ENCODE assay signal across 16 cellular contexts in genomic region chr17:784143-784542, GRCh38. TPM values are rescaled to one million over a fixed set of nuclear protein-coding genes. Genes with fewer than 3 reads are reported as not detected.
DNase-seq lines count a peak whose midpoint lies in the region; ATAC-seq, FAIRE-seq and TF ChIP-seq lines count a peak whose summit lies in the region.
"Had no signal": no experiment of that assay in that cellular context is flagged by ENCODE, and none has a peak within 500 bp of the region (broad histone marks: within the 10 kb centered on the region; RNA-seq: fewer than 3 reads in every experiment).

No MANE protein-coding gene starts in this region.

- H3K9ac ChIP-seq in Loucy (ENCODE audit: low read depth, low read length, poor library complexity, severe bottlenecking): peak overlapping the region; percentile 88
- no peak overlapping the region for H3K9ac ChIP-seq in K562 (ENCODE audit: insufficient read depth in 1 of 2, low read depth in 2 of 2, low read length in 2 of 2)

- 63% methylated on average over 3 of the region's 3 CpGs for WGBS in K562 (ENCODE audit: insufficient coverage, low coverage, missing lambda C conversion rate)

- peaks cover 24% of the 10 kb centered on the region for H3K4me1 Mint-ChIP-seq in T-helper 1 cell treated with Interleukin-12 subunit alpha and Interleukin-12 subunit beta and Interleukin-4 antibody, amounts not matched to agents 30 μg/mL and 1 μg/mL, for 36 hours (ENCODE audit: low read depth)
- peaks cover 31% of the 10 kb centered on the region for H3K4me1 Mint-ChIP-seq in neural crest cell

- intact Hi-C loops in K562 (cut with micrococcal nuclease): no loop called here
- intact Hi-C loops in left cardiac atrium (cut with DNase I): loop anchor here in 1 of 2 donors (5.0 kb wide), 1 partner anchor 198 kb away; no protein-coding TSS in a partner anchor

- no peaks in the 10 kb centered on the region for H3K9me2 ChIP-seq in Loucy (replicated peaks; ENCODE audit: low read depth, low read length)

- peaks cover 8% of the 10 kb centered on the region; the same call in 1 of the 2 replicates for H3K36me3 ChIP-seq in Loucy (ENCODE audit: insufficient read depth, low read length)
- H3K36me3 ChIP-seq in K562 (ENCODE audit: control insufficient read depth, insufficient read depth, low read length): peaks cover 52% of the 10 kb centered on the region; the same call in 2 of the 3 replicates

- no peak for TF ChIP-seq RAD21 in K562 (CRISPR knock-in tag; conservative IDR thresholded peaks at IDR 0.05 in 1 of 2, IDR thresholded peaks at IDR 0.05 in 1 of 2)

- no peak for DNase-seq in T-helper 1 cell
- no peak for DNase-seq in K562 (ENCODE audit: extremely low read depth in 1 of 4, low spot score in 3 of 4)
- no peak for DNase-seq in neural crest cell (ENCODE audit: low read depth, low spot score)
- DNase-seq in left cardiac atrium: no peak
- DNase-seq: amniotic stem cell; effector memory CD4-positive, alpha-beta T cell; hypothalamus; mucosa of descending colon; NCI-H2107; small intestine; WERI-Rb-1 had no signal

- TF ChIP-seq CTCF in Loucy (conservative IDR thresholded peaks at IDR 0.05; ENCODE audit: low read length) (no peak), K562 (IDR thresholded peaks at IDR 0.05 in 2 of 3, conservative IDR thresholded peaks at IDR 0.05 in 1 of 3; ENCODE audit: insufficient read depth in 2 of 3, low read depth in 1 of 3, low read length in 3 of 3) (no peak), neural crest cell (conservative IDR thresholded peaks at IDR 0.05) (no peak)

- CTCF ChIA-PET in K562 (lab: Yijun Ruan, JAX; ENCODE audit: low intra/inter-chr PET ratio): interaction anchor here (0.9 kb wide), 1 partner anchor 11 kb away, joined by 6 read pairs; no protein-coding TSS in a partner anchor

- H3K4me3 Mint-ChIP-seq in T-helper 1 cell treated with Interleukin-12 subunit alpha and Interleukin-12 subunit beta and Interleukin-4 antibody, amounts not matched to agents 30 μg/mL and 1 μg/mL, for 36 hours: peak overlapping the region; percentile 98
- peak overlapping the region; percentile 99 for H3K4me3 Mint-ChIP-seq in neural crest cell

- H3F3A ChIP-seq in Loucy (ENCODE audit: low read depth): no peaks in the 10 kb centered on the region

- ATAC-seq in K562 (no peak), left cardiac atrium (no peak), HG02623 (IDR thresholded peaks at IDR 0.05; ENCODE audit: unreplicated experiment) (no peak), GM19395 (IDR thresholded peaks at IDR 0.05; ENCODE audit: unreplicated experiment) (no peak)
- ATAC-seq: mucosa of descending colon had no signal

- H3K27me3 ChIP-seq in Loucy (ENCODE audit: insufficient read depth, low read length, poor library complexity, severe bottlenecking) (no peaks in the 10 kb centered on the region), K562 (ENCODE audit: control insufficient read depth in 2 of 2, insufficient read depth in 2 of 2, low read length in 2 of 2) (no peaks in the 10 kb centered on the region)

- BruUV-seq in K562 (replicated peaks; lab: Mats Ljungman, UMichigan): no TSS peak

- no peak overlapping the region for H3K27ac ChIP-seq in K562 (ENCODE audit: extremely low read depth, low read depth, low read length)
- H3K27ac ChIP-seq: 22Rv1, WERI-Rb-1 had no signal

- peaks cover 4% of the 10 kb centered on the region for H4K20me1 ChIP-seq in Loucy (ENCODE audit: insufficient read depth, low read length, poor library complexity, severe bottlenecking)
- no peaks in the 10 kb centered on the region for H4K20me1 ChIP-seq in K562 (replicated peaks; ENCODE audit: control insufficient read depth, insufficient read depth, low read length)

- H3K4me2 ChIP-seq in Loucy (ENCODE audit: low read depth, low read length, poor library complexity, severe bottlenecking): peak overlapping the region; percentile 86
- H3K4me2 ChIP-seq in K562 (ENCODE audit: insufficient read depth, low read length): peak overlapping the region; percentile 17; the same call in 1 of the 2 replicates

- POLR2A ChIA-PET in K562 (lab: Yijun Ruan, JAX): interaction anchor here (0.6 kb wide), 1 partner anchor 10 kb away, joined by 3 read pairs; no protein-coding TSS in a partner anchor

- peaks cover 27% of the 10 kb centered on the region for H3K4me1 ChIP-seq in Loucy (ENCODE audit: insufficient read depth, low read length, poor library complexity, severe bottlenecking)
- peaks cover 4 to 9% of the 10 kb centered on the region in 2 experiments; a peak in 3 of 5 replicates for H3K4me1 ChIP-seq in K562 (replicated peaks in 1 of 2; ENCODE audit: control insufficient read depth in 2 of 2, insufficient read depth in 2 of 2, low read length in 2 of 2)

- no peak for TF ChIP-seq EP300 in K562 (IDR thresholded peaks at IDR 0.05; ENCODE audit: low read length)

- no peaks in the 10 kb centered on the region for H3K9me1 ChIP-seq in K562 (ENCODE audit: control insufficient read depth, insufficient read depth, low read length)

- no peak for FAIRE-seq in K562 (lab: Jason Lieb, UNC)
- FAIRE-seq: small intestine had no signal

- H3K4me3 ChIP-seq in Loucy (ENCODE audit: low read length, poor library complexity, severe bottlenecking) (peak overlapping the region; percentile 96), K562 (no peak overlapping the region; the same call in 1 of the 2 replicates)
- H3K4me3 ChIP-seq: mucosa of descending colon had no signal

- H3K9me3 ChIP-seq in Loucy (ENCODE audit: insufficient read depth, low read depth, low read length) (no peaks in the 10 kb centered on the region), K562 (replicated peaks; ENCODE audit: control insufficient read depth, insufficient read depth, low read depth, low read length) (no peaks in the 10 kb centered on the region)
- H3K9me3 ChIP-seq: mucosa of descending colon had no signal

- no peak overlapping the region for H2AFZ ChIP-seq in Loucy (ENCODE audit: low read length)
- no peak overlapping the region for H2AFZ ChIP-seq in K562 (ENCODE audit: low read depth, low read length)

- H3K36me3 Mint-ChIP-seq in T-helper 1 cell treated with Interleukin-12 subunit alpha and Interleukin-12 subunit beta and Interleukin-4 antibody, amounts not matched to agents 30 μg/mL and 1 μg/mL, for 36 hours (ENCODE audit: low read depth): peaks cover 11% of the 10 kb centered on the region
- H3K36me3 Mint-ChIP-seq in neural crest cell (ENCODE audit: low read depth): peaks cover 5% of the 10 kb centered on the region

- no peaks in the 10 kb centered on the region for H3K27me3 Mint-ChIP-seq in T-helper 1 cell treated with Interleukin-12 subunit alpha and Interleukin-12 subunit beta and Interleukin-4 antibody, amounts not matched to agents 30 μg/mL and 1 μg/mL, for 36 hours (ENCODE audit: low read depth)
- H3K27me3 Mint-ChIP-seq in neural crest cell (ENCODE audit: low read depth): peaks cover 3% of the 10 kb centered on the region

- in situ Hi-C loops in K562 (cut with MboI): no loop called here

- no peak for TF ChIP-seq POLR2A in K562 (conservative IDR thresholded peaks at IDR 0.05)

- H3K79me2 ChIP-seq in Loucy (ENCODE audit: insufficient read depth, low read length): peaks cover 51% of the 10 kb centered on the region
- peaks cover 56% of the 10 kb centered on the region for H3K79me2 ChIP-seq in K562 (ENCODE audit: control insufficient read depth, insufficient read depth, low read length)

- peak overlapping the region; percentile 6 for H3K27ac Mint-ChIP-seq in T-helper 1 cell treated with Interleukin-12 subunit alpha and Interleukin-12 subunit beta and Interleukin-4 antibody, amounts not matched to agents 30 μg/mL and 1 μg/mL, for 36 hours
- H3K27ac Mint-ChIP-seq in neural crest cell (ENCODE audit: unreplicated experiment): no peak overlapping the region

- no peaks in the 10 kb centered on the region for H3K9me3 Mint-ChIP-seq in T-helper 1 cell treated with Interleukin-12 subunit alpha and Interleukin-12 subunit beta and Interleukin-4 antibody, amounts not matched to agents 30 μg/mL and 1 μg/mL, for 36 hours
- no peaks in the 10 kb centered on the region for H3K9me3 Mint-ChIP-seq in neural crest cell

RNA-seq across cellular contexts. Expression of gene MRM3, which starts 2.0 kb away (rescaled TPM):
- 19.2 and 25.8 TPM in 2 replicates for total RNA-seq in K562 (2011; cell fraction: chromatin; rRNA removed; ENCODE audit: low replicate concordance)
- 44.0 and 47.0 TPM in 2 replicates for total RNA-seq in K562 (2011; cell fraction: nucleolus; rRNA removed)
- 23.2 and 27.1 TPM in 2 replicates for total RNA-seq in K562 (2011; cell fraction: nucleoplasm; rRNA removed)
- 24.8 and 40.6 TPM in 2 replicates for total RNA-seq in K562 (2014; rRNA removed)
- 16.4 and 19.4 TPM in 2 replicates for total RNA-seq in K562 (2014; rRNA removed; fragmentation: Illumina TruSeq; extraction: Trizol)
- 18.3 and 19.5 TPM in 2 replicates for total RNA-seq in K562 (2015; rRNA removed; fragmentation: Illumina TruSeq; extraction: Trizol)
- 21.2 and 23.0 TPM in 2 replicates for total RNA-seq in K562 (2021)
- 19.0 and 23.5 TPM in 2 replicates for polyA plus RNA-seq in K562 (2011; rRNA removed)
- polyA plus RNA-seq in K562 (2011; cell fraction: cytosol; rRNA removed): 15.6 and 17.3 TPM in 2 replicates
- 13.2 and 17.1 TPM in 2 replicates for polyA plus RNA-seq in K562 (2011; cell fraction: nucleus; rRNA removed)
- polyA plus RNA-seq in K562 (2012): 11.2 and 20.0 TPM in 2 replicates
- 13.6 and 18.1 TPM in 2 replicates for polyA plus RNA-seq in K562 (2014; fragmentation: Illumina TruSeq; extraction: Trizol)
- polyA plus RNA-seq in K562 (2014; fragmentation: Nextera tagmentation; extraction: Ambion mirVana): 1 to 10 TPM; 2.4 to 3.7 TPM
- polyA plus RNA-seq in K562 (2014; rRNA removed): 19.4 and 24.4 TPM in 2 replicates
- polyA minus RNA-seq in K562 (2011; rRNA and poly(A)+ RNA removed): 21.9 and 22.4 TPM in 2 replicates
- 12.9 and 13.9 TPM in 2 replicates for polyA minus RNA-seq in K562 (2011; cell fraction: cytosol; rRNA and poly(A)+ RNA removed)
- 18.4 and 26.4 TPM in 2 replicates for polyA minus RNA-seq in K562 (2011; cell fraction: nucleus; rRNA and poly(A)+ RNA removed)
- total RNA-seq in neural crest cell: 21.2 and 22.2 TPM in 2 replicates
- total RNA-seq in left cardiac atrium: 10 to 100 TPM; 14.9 to 17.7 TPM

RNA-seq across cellular contexts. Expression of gene GLOD4, which starts 2.1 kb away (rescaled TPM):
- 41.8 and 82.0 TPM in 2 replicates for total RNA-seq in K562 (2011; cell fraction: chromatin; rRNA removed; ENCODE audit: low replicate concordance)
- total RNA-seq in K562 (2011; cell fraction: nucleolus; rRNA removed): 22.0 and 26.6 TPM in 2 replicates
- total RNA-seq in K562 (2011; cell fraction: nucleoplasm; rRNA removed): 56.0 and 74.9 TPM in 2 replicates
- total RNA-seq in K562 (2014; rRNA removed): 45.3 and 52.0 TPM in 2 replicates
- 52.7 and 61.4 TPM in 2 replicates for total RNA-seq in K562 (2014; rRNA removed; fragmentation: Illumina TruSeq; extraction: Trizol)
- 49.8 and 54.6 TPM in 2 replicates for total RNA-seq in K562 (2015; rRNA removed; fragmentation: Illumina TruSeq; extraction: Trizol)
- 55.2 and 64.9 TPM in 2 replicates for total RNA-seq in K562 (2021)
- polyA plus RNA-seq in K562 (2011; rRNA removed): 45.6 and 65.9 TPM in 2 replicates
- polyA plus RNA-seq in K562 (2011; cell fraction: cytosol; rRNA removed): 17.8 and 37.4 TPM in 2 replicates
- 33.7 and 46.6 TPM in 2 replicates for polyA plus RNA-seq in K562 (2011; cell fraction: nucleus; rRNA removed)
- 47.2 and 69.3 TPM in 2 replicates for polyA plus RNA-seq in K562 (2012)
- 67.2 and 67.6 TPM in 2 replicates for polyA plus RNA-seq in K562 (2014; fragmentation: Illumina TruSeq; extraction: Trizol)
- 100 to 1,000 TPM in 1 of 2 experiments, 10 to 100 TPM in 1; 62.3 to 109 TPM for polyA plus RNA-seq in K562 (2014; fragmentation: Nextera tagmentation; extraction: Ambion mirVana)
- polyA plus RNA-seq in K562 (2014; rRNA removed): 69.2 and 81.7 TPM in 2 replicates
- 42.2 and 59.2 TPM in 2 replicates for polyA minus RNA-seq in K562 (2011; rRNA and poly(A)+ RNA removed)
- 14.0 and 15.5 TPM in 2 replicates for polyA minus RNA-seq in K562 (2011; cell fraction: cytosol; rRNA and poly(A)+ RNA removed)
- polyA minus RNA-seq in K562 (2011; cell fraction: nucleus; rRNA and poly(A)+ RNA removed): 12.1 and 17.2 TPM in 2 replicates
- total RNA-seq in neural crest cell: 114 and 124 TPM in 2 replicates
- 10 to 100 TPM; 32.7 to 41.1 TPM for total RNA-seq in left cardiac atrium

RNA-seq across cellular contexts. Expression of gene GEMIN4, which starts 32.1 kb away (rescaled TPM):
- 30.0 and 64.9 TPM in 2 replicates for total RNA-seq in K562 (2011; cell fraction: chromatin; rRNA removed; ENCODE audit: low replicate concordance)
- total RNA-seq in K562 (2011; cell fraction: nucleolus; rRNA removed): 36.8 and 49.5 TPM in 2 replicates
- total RNA-seq in K562 (2011; cell fraction: nucleoplasm; rRNA removed): 43.7 and 49.5 TPM in 2 replicates
- total RNA-seq in K562 (2014; rRNA removed) (16.7 and 25.3 TPM in 2 replicates), K562 (2014; rRNA removed; fragmentation: Illumina TruSeq; extraction: Trizol) (6.3 and 8.6 TPM in 2 replicates), K562 (2015; rRNA removed; fragmentation: Illumina TruSeq; extraction: Trizol) (9.4 and 10.5 TPM in 2 replicates), K562 (2021) (36.6 and 38.5 TPM in 2 replicates), neural crest cell (36.1 and 37.3 TPM in 2 replicates), left cardiac atrium (10 to 100 TPM; 11.8 to 15.4 TPM)
- polyA plus RNA-seq in K562 (2011; rRNA removed) (10.8 and 23.4 TPM in 2 replicates), K562 (2014; fragmentation: Illumina TruSeq; extraction: Trizol) (32.1 and 42.5 TPM in 2 replicates), K562 (2014; fragmentation: Nextera tagmentation; extraction: Ambion mirVana) (1 to 10 TPM; 1.8 to 2.3 TPM), K562 (2014; rRNA removed) (14.3 and 15.8 TPM in 2 replicates)
- polyA plus RNA-seq in K562 (2011; cell fraction: cytosol; rRNA removed): 9.8 and 21.2 TPM in 2 replicates
- polyA plus RNA-seq in K562 (2011; cell fraction: nucleus; rRNA removed): 22.9 and 38.2 TPM in 2 replicates
- polyA plus RNA-seq in K562 (2012): 20.2 and 21.9 TPM in 2 replicates
- 12.4 and 15.3 TPM in 2 replicates for polyA minus RNA-seq in K562 (2011; rRNA and poly(A)+ RNA removed)
- 13.9 and 15.2 TPM in 2 replicates for polyA minus RNA-seq in K562 (2011; cell fraction: cytosol; rRNA and poly(A)+ RNA removed)
- polyA minus RNA-seq in K562 (2011; cell fraction: nucleus; rRNA and poly(A)+ RNA removed): 18.6 and 25.3 TPM in 2 replicates

RNA-seq across cellular contexts. Expression of gene TLCD3A, which starts 51.7 kb away (rescaled TPM):
- total RNA-seq in K562 (2011; cell fraction: chromatin; rRNA removed; ENCODE audit: low replicate concordance): 11.0 and 24.6 TPM in 2 replicates
- 20.4 and 25.5 TPM in 2 replicates for total RNA-seq in K562 (2011; cell fraction: nucleolus; rRNA removed)
- 20.2 and 23.2 TPM in 2 replicates for total RNA-seq in K562 (2011; cell fraction: nucleoplasm; rRNA removed)
- 7.9 and 10.8 TPM in 2 replicates for total RNA-seq in K562 (2014; rRNA removed)
- total RNA-seq in K562 (2014; rRNA removed; fragmentation: Illumina TruSeq; extraction: Trizol): 5.6 and 6.5 TPM in 2 replicates
- 6.9 and 7.1 TPM in 2 replicates for total RNA-seq in K562 (2015; rRNA removed; fragmentation: Illumina TruSeq; extraction: Trizol)
- total RNA-seq in K562 (2021): 8.7 and 9.3 TPM in 2 replicates
- polyA plus RNA-seq in K562 (2011; rRNA removed): 11.9 and 13.5 TPM in 2 replicates
- 16.7 and 24.3 TPM in 2 replicates for polyA plus RNA-seq in K562 (2011; cell fraction: cytosol; rRNA removed)
- polyA plus RNA-seq in K562 (2011; cell fraction: nucleus; rRNA removed): 8.0 and 11.5 TPM in 2 replicates
- 9.3 and 10.4 TPM in 2 replicates for polyA plus RNA-seq in K562 (2012)
- 8.2 and 9.4 TPM in 2 replicates for polyA plus RNA-seq in K562 (2014; fragmentation: Illumina TruSeq; extraction: Trizol)
- 1 to 10 TPM; 1.3 to 1.7 TPM for polyA plus RNA-seq in K562 (2014; fragmentation: Nextera tagmentation; extraction: Ambion mirVana)
- polyA plus RNA-seq in K562 (2014; rRNA removed): 7.3 and 9.4 TPM in 2 replicates
- 12.4 and 20.2 TPM in 2 replicates for polyA minus RNA-seq in K562 (2011; rRNA and poly(A)+ RNA removed)
- polyA minus RNA-seq in K562 (2011; cell fraction: cytosol; rRNA and poly(A)+ RNA removed): 10.1 and 10.3 TPM in 2 replicates
- polyA minus RNA-seq in K562 (2011; cell fraction: nucleus; rRNA and poly(A)+ RNA removed): 4.4 and 5.2 TPM in 2 replicates
- total RNA-seq in neural crest cell: 20.9 and 22.5 TPM in 2 replicates
- 1 to 10 TPM; 4.8 to 8.3 TPM for total RNA-seq in left cardiac atrium
